In the genomic region with DNA sequence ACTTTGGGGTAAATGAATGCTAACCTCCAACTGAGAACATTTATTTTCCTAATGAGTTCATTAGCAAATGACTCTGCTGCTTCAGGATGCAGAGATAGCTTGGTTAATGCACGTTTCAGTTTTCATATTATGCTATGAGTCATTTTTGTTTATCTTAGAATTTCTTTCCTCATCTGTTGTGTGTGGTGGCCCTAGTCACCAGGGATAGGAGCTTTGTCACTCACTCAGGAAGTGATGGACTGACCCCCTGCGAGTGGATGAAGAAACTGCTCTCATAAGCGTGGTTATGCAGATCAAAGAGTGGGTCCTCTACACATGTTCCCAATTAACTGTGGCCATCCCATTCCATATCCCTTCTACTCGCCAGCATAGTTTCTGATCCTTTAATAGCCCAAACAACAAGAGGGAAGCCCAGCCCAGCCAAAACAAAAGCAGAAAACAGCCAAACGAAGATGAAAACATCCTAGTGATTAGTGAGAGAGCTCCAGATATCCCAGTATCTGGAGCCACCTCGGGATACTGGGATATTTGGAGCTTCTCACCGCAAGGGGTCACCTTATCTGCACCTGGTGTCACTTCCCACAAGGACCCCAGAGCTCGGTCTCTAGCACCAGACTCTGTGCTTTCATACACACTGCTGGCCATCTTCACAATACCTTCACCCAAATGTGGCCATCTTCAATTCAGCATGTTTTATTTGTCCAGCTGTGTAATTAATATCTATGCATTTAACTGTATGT, we compare ENCODE assay signal across 8 cellular contexts. TPM values are rescaled to one million over a fixed set of nuclear protein-coding genes. Genes with fewer than 3 reads are reported as not detected.
DNase-seq lines count a peak whose midpoint lies in the region; ATAC-seq and TF ChIP-seq lines count a peak whose summit lies in the region.

No MANE protein-coding gene starts in this region.

- TF ChIP-seq CTCF in RWPE2 (IDR thresholded peaks at IDR 0.05; ENCODE audit: poor library complexity, severe bottlenecking): peak; percentile 50
- no peak for TF ChIP-seq CTCF in fibroblast of the aortic adventitia (IDR thresholded peaks at IDR 0.05; ENCODE audit: insufficient read depth, low read length)
- TF ChIP-seq CTCF in foreskin keratinocyte (conservative IDR thresholded peaks at IDR 0.05): no peak

- ATAC-seq in HG02610 (IDR thresholded peaks at IDR 0.05; ENCODE audit: unreplicated experiment): peak; percentile 86
- ATAC-seq in RWPE2 (ENCODE audit: low read depth): peak; percentile 41; the same call in 2 of the 3 replicates
- ATAC-seq in foreskin keratinocyte: no peak

- DNase-seq in SIG-M5 treated with dmso at 0.1 percent for 504 hours (lab: John Stamatoyannopoulos, UW; ENCODE audit: unreplicated experiment) (peak; percentile 51), SIG-M5 (lab: John Stamatoyannopoulos, UW) (no peak), RWPE2 (ENCODE audit: low spot score) (no peak), fibroblast of the aortic adventitia (ENCODE audit: low read depth) (peak; percentile 51), foreskin keratinocyte (no peak), anterior cingulate cortex (lab: John Stamatoyannopoulos, UW) (no peak), OCI-M2 (lab: John Stamatoyannopoulos, UW; ENCODE audit: unreplicated experiment) (no peak)

- H3K4me1 ChIP-seq in RWPE2 (ENCODE audit: insufficient read depth, poor library complexity, severe bottlenecking) (no peaks in the 10 kb centered on the region), foreskin keratinocyte (no peaks in the 10 kb centered on the region)

- H3K27me3 ChIP-seq in RWPE2 (ENCODE audit: insufficient read depth, poor library complexity, severe bottlenecking): no peaks in the 10 kb centered on the region
- peaks cover 16% of the 10 kb centered on the region for H3K27me3 ChIP-seq in foreskin keratinocyte

- H3K27ac ChIP-seq in RWPE2 (ENCODE audit: poor library complexity, severe bottlenecking) (no peak overlapping the region), foreskin keratinocyte (no peak overlapping the region)

- no peaks in the 10 kb centered on the region for H3K36me3 ChIP-seq in RWPE2 (ENCODE audit: low read depth)

- no peaks in the 10 kb centered on the region for H3K9me3 ChIP-seq in RWPE2 (ENCODE audit: severe bottlenecking)

- H3K4me3 ChIP-seq in RWPE2 (ENCODE audit: severe bottlenecking): no peak overlapping the region
- no peak overlapping the region for H3K4me3 ChIP-seq in fibroblast of the aortic adventitia (ENCODE audit: low read depth, low read length)

RNA-seq across cellular contexts. Expression of gene TC2N, which starts 8.6 kb away (rescaled TPM):
- total RNA-seq in fibroblast of the aortic adventitia (ENCODE audit: low replicate concordance) (0.16 and 1.6 TPM in 2 replicates), foreskin keratinocyte (16.7 and 22.8 TPM in 2 replicates)
- polyA plus RNA-seq in foreskin keratinocyte: 7.3 and 7.4 TPM in 2 replicates

Comparison
In these comparisons a context has a peak if more than half of its experiments do, and no peak if none do; other contexts are left out.
1. DNase-seq: peak in SIG-M5 treated with dmso at 0.1 percent for 504 hours (single experiment) and fibroblast of the aortic adventitia (single experiment); none in SIG-M5 (single experiment), RWPE2 (single experiment), foreskin keratinocyte (0 of 2), anterior cingulate cortex (0 of 58) and OCI-M2 (single experiment).